Comparison of ENCODE assay signal across 12 cellular contexts in genomic region chr11:44572884-44573283, GRCh38. TPM values are rescaled to one million over a fixed set of nuclear protein-coding genes. Genes with fewer than 3 reads are reported as not detected.
DNase-seq lines count a peak whose midpoint lies in the region; ATAC-seq and TF ChIP-seq lines count a peak whose summit lies in the region.
"Had no signal": no experiment of that assay in that cellular context is flagged by ENCODE, and none has a peak within 500 bp of the region (broad histone marks: within the 10 kb centered on the region; RNA-seq: fewer than 3 reads in every experiment).

No MANE protein-coding gene starts in this region.

- no peak overlapping the region; a peak in 1 of 4 replicates for H4K8ac ChIP-seq in IMR-90 (ENCODE audit: low read depth in 2 of 2, low read length in 2 of 2)

- peak overlapping the region; percentile 66 for H3K4ac ChIP-seq in IMR-90 (ENCODE audit: low read depth, low read length)

- H2AK9ac ChIP-seq in IMR-90 (replicated peaks; ENCODE audit: low read depth, low read length, poor library complexity) = no peak overlapping the region

- no peaks in the 10 kb centered on the region for H3K27me3 Mint-ChIP-seq in CD8-positive, alpha-beta T cell (ENCODE audit: low read depth)
- no peaks in the 10 kb centered on the region for H3K27me3 Mint-ChIP-seq in activated naive CD8-positive, alpha-beta T cell treated with anti-CD3 and anti-CD28 coated beads for 36 hours
- H3K27me3 Mint-ChIP-seq in naive thymus-derived CD8-positive, alpha-beta T cell = no peaks in the 10 kb centered on the region

- H3K56ac ChIP-seq in IMR-90 (ENCODE audit: extremely low read depth, insufficient read depth, low read length) = no peak overlapping the region

- no peak overlapping the region for H2AK5ac ChIP-seq in IMR-90 (ENCODE audit: low read depth, low read length)

- H3K4me3 ChIP-seq in CD8-positive, alpha-beta T cell (ENCODE audit: low read depth, low read length) = no peak overlapping the region
- H3K4me3 ChIP-seq in IMR-90 (ENCODE audit: insufficient read depth, low read depth, low read length) = no peak overlapping the region

- no peak for TF ChIP-seq POLR2A in IMR-90 (IDR thresholded peaks at IDR 0.05; ENCODE audit: low read depth, low read length)

- H3K4me1 ChIP-seq in CD8-positive, alpha-beta T cell (ENCODE audit: insufficient read depth, low read length) = peaks cover 58% of the 10 kb centered on the region
- peaks cover 55% of the 10 kb centered on the region for H3K4me1 ChIP-seq in IMR-90 (ENCODE audit: control insufficient read depth, insufficient read depth, low read length)

- no peak overlapping the region for H3K4me2 ChIP-seq in IMR-90 (ENCODE audit: low read depth, low read length)

- H3K18ac ChIP-seq in IMR-90 (ENCODE audit: low read depth, low read length) = no peak overlapping the region

- POLR2A ChIA-PET in CD8-positive, alpha-beta T cell (lab: Charles Lee) = interaction anchor here (1.5 kb wide), 1 partner anchor 39 kb away, joined by 5 read pairs; no protein-coding TSS in a partner anchor
- POLR2A ChIA-PET in IMR-90 (lab: Charles Lee; ENCODE audit: unreplicated experiment) = no interaction called here
- POLR2A ChIA-PET in naive thymus-derived CD8-positive, alpha-beta T cell (lab: Charles Lee) = no interaction called here

- H4K20me1 ChIP-seq in IMR-90 (ENCODE audit: insufficient read depth, low read length) = no peaks in the 10 kb centered on the region

- DNase-seq in CD8-positive, alpha-beta T cell = no peak
- DNase-seq in IMR-90 = no peak
- DNase-seq in activated naive CD8-positive, alpha-beta T cell treated with anti-CD3 and anti-CD28 coated beads for 36 hours = peak; percentile 42
- no peak for DNase-seq in naive thymus-derived CD8-positive, alpha-beta T cell
- DNase-seq in NCI-H146 treated with DMSO at 0.1 percent for 48 hours (lab: John Stamatoyannopoulos, UW; ENCODE audit: unreplicated experiment) = no peak
- no peak for DNase-seq in NCI-H345 treated with DMSO at 0.1 percent for 48 hours (lab: John Stamatoyannopoulos, UW; ENCODE audit: unreplicated experiment)
- DNase-seq: DMS153, immature natural killer cell, Karpas-422, NCI-H2081 treated with DMSO at 0.1 percent for 48 hours, OCI-M1 had no signal

- no peak overlapping the region for H3K27ac ChIP-seq in CD8-positive, alpha-beta T cell (ENCODE audit: low read depth, low read length)
- H3K27ac ChIP-seq in IMR-90 (ENCODE audit: insufficient read depth, low read length) = no peak overlapping the region

- H3K9me3 ChIP-seq in CD8-positive, alpha-beta T cell (ENCODE audit: low read length) = no peaks in the 10 kb centered on the region
- H3K9me3 ChIP-seq in IMR-90 (ENCODE audit: control insufficient read depth, insufficient read depth, low read length) = no peaks in the 10 kb centered on the region

- peaks cover 43% of the 10 kb centered on the region for H3K9me1 ChIP-seq in IMR-90 (ENCODE audit: insufficient read depth, low read length)

- no peaks in the 10 kb centered on the region for H3K27me3 ChIP-seq in CD8-positive, alpha-beta T cell (ENCODE audit: insufficient read depth, low read length)
- no peaks in the 10 kb centered on the region for H3K27me3 ChIP-seq in IMR-90 (ENCODE audit: control insufficient read depth, insufficient read depth, low read length)

- H3K36me3 ChIP-seq in CD8-positive, alpha-beta T cell (ENCODE audit: insufficient read depth, low read length) = no peaks in the 10 kb centered on the region
- H3K36me3 ChIP-seq in IMR-90 (ENCODE audit: control insufficient read depth, insufficient read depth, low read length) = no peaks in the 10 kb centered on the region

- dilution Hi-C loops in IMR-90 (cut with HindIII; ENCODE audit: low sequenced_read_pairs, unreplicated experiment) = no loop called here

- ATAC-seq in CD8-positive, alpha-beta T cell = no peak
- ATAC-seq in IMR-90 (ENCODE audit: low read depth) = no peak
- ATAC-seq in naive thymus-derived CD8-positive, alpha-beta T cell = no peak
- no peak for ATAC-seq in HG03457 (IDR thresholded peaks at IDR 0.05; ENCODE audit: unreplicated experiment)

- no peak for TF ChIP-seq CTCF in CD8-positive, alpha-beta T cell (IDR thresholded peaks at IDR 0.05)
- TF ChIP-seq CTCF in IMR-90 (conservative IDR thresholded peaks at IDR 0.05; ENCODE audit: low read depth, low read length) = no peak

- CTCF ChIA-PET in CD8-positive, alpha-beta T cell (lab: Charles Lee) = interaction anchor here (1.6 to 10.7 kb wide), 3 partner anchors 14 to 706 kb away, joined by 4 to 83 read pairs (median 21); no protein-coding TSS in a partner anchor
- CTCF ChIA-PET in IMR-90 (lab: Yijun Ruan, JAX) = interaction anchor here (1.5 kb wide), 1 partner anchor 44 kb away, joined by 4 read pairs; no protein-coding TSS in a partner anchor

- H4K91ac ChIP-seq in IMR-90 (ENCODE audit: insufficient read depth, low read depth, low read length) = no peak overlapping the region; the same call in 1 of the 2 replicates

- peaks cover 86% of the 10 kb centered on the region for H3K4me1 Mint-ChIP-seq in CD8-positive, alpha-beta T cell (ENCODE audit: low read depth)
- H3K4me1 Mint-ChIP-seq in activated naive CD8-positive, alpha-beta T cell treated with anti-CD3 and anti-CD28 coated beads for 36 hours = peaks cover 92% of the 10 kb centered on the region
- peaks cover 43 to 94% (median 86%) of the 10 kb centered on the region in 4 donors for H3K4me1 Mint-ChIP-seq in naive thymus-derived CD8-positive, alpha-beta T cell

- H3K9ac ChIP-seq in IMR-90 (ENCODE audit: low read depth, low read length) = no peak overlapping the region

- H3K36me3 Mint-ChIP-seq in CD8-positive, alpha-beta T cell = peaks cover 5% of the 10 kb centered on the region
- peaks cover 75% of the 10 kb centered on the region for H3K36me3 Mint-ChIP-seq in activated naive CD8-positive, alpha-beta T cell treated with anti-CD3 and anti-CD28 coated beads for 36 hours
- no peaks in the 10 kb centered on the region for H3K36me3 Mint-ChIP-seq in naive thymus-derived CD8-positive, alpha-beta T cell
- H3K36me3 Mint-ChIP-seq: immature natural killer cell had no signal

- intact Hi-C loops in CD8-positive, alpha-beta T cell (cut with DNase I, micrococcal nuclease) = no loop called here
- intact Hi-C loops in IMR-90 (cut with micrococcal nuclease) = no loop called here

- H3K27ac Mint-ChIP-seq in CD8-positive, alpha-beta T cell = peak overlapping the region; percentile 82
- peak overlapping the region; percentile 97 for H3K27ac Mint-ChIP-seq in activated naive CD8-positive, alpha-beta T cell treated with anti-CD3 and anti-CD28 coated beads for 36 hours
- peak overlapping the region in 6 of 10 donors; percentile 67 to 93 (median 85) for H3K27ac Mint-ChIP-seq in naive thymus-derived CD8-positive, alpha-beta T cell

- WGBS in IMR-90 (ENCODE audit: extremely low coverage in 2 of 2, insufficient read length in 1 of 2), 2 experiments = 93% methylated on average over 3 of the region's 16 CpGs; no CpG with 5 or more reads in 1 of the 2 experiments

- H2AFZ ChIP-seq in IMR-90 (replicated peaks; ENCODE audit: low read length, poor library complexity) = no peak overlapping the region

- H2BK15ac ChIP-seq in IMR-90 (ENCODE audit: low read depth, low read length) = peak overlapping the region; percentile 83; the same call in 2 of the 3 replicates

- H2BK20ac ChIP-seq in IMR-90 (ENCODE audit: low read depth, low read length) = peak overlapping the region; percentile 26; the same call in 1 of the 2 replicates

- H3K9me3 Mint-ChIP-seq in CD8-positive, alpha-beta T cell = no peaks in the 10 kb centered on the region
- H3K9me3 Mint-ChIP-seq in activated naive CD8-positive, alpha-beta T cell treated with anti-CD3 and anti-CD28 coated beads for 36 hours = peaks cover 1% of the 10 kb centered on the region
- H3K9me3 Mint-ChIP-seq in naive thymus-derived CD8-positive, alpha-beta T cell = no peaks in the 10 kb centered on the region
- H3K9me3 Mint-ChIP-seq: immature natural killer cell had no signal

- peak overlapping the region; percentile 35 for H2BK5ac ChIP-seq in IMR-90 (ENCODE audit: low read depth, low read length, poor library complexity, severe bottlenecking)

- H3K23ac ChIP-seq in IMR-90 (ENCODE audit: low read depth, low read length) = no peak overlapping the region

- in situ Hi-C loops in IMR-90 (cut with MboI; ENCODE audit: low sequenced_read_pairs) = loop anchor here (25.0 kb wide), 1 partner anchor 1239 kb away; the partner anchor contains the start of gene SLC35C1

- no peak overlapping the region for H3K4me3 Mint-ChIP-seq in CD8-positive, alpha-beta T cell
- H3K4me3 Mint-ChIP-seq in activated naive CD8-positive, alpha-beta T cell treated with anti-CD3 and anti-CD28 coated beads for 36 hours = peak overlapping the region; percentile 71
- H3K4me3 Mint-ChIP-seq in naive thymus-derived CD8-positive, alpha-beta T cell = peak overlapping the region in 2 of 10 donors; percentile 13 to 30
- H3K4me3 Mint-ChIP-seq: immature natural killer cell had no signal

- TF ChIP-seq RAD21 in IMR-90 (IDR thresholded peaks at IDR 0.05; ENCODE audit: low read length) = no peak

- BruUV-seq in IMR-90 (replicated peaks; lab: Mats Ljungman, UMichigan) = no TSS peak

- peak overlapping the region; percentile 3; the same call in 1 of the 2 replicates for H2BK120ac ChIP-seq in IMR-90 (ENCODE audit: low read depth, low read length)

- peaks cover 46 to 84% of the 10 kb centered on the region in 2 experiments for H3K79me1 ChIP-seq in IMR-90 (ENCODE audit: low read depth in 1 of 2, low read length in 2 of 2)

- no peak overlapping the region for H3K14ac ChIP-seq in IMR-90 (replicated peaks; ENCODE audit: low read depth, low read length)

- H4K5ac ChIP-seq in IMR-90 (ENCODE audit: low read depth, low read length) = no peak overlapping the region

TF ChIP-seq in IMR-90, 13 proteins besides CTCF, POLR2A, EP300 and RAD21 (continues in another document):
- TF ChIP-seq USF2 (IDR thresholded peaks at IDR 0.05; ENCODE audit: low read depth, low read length) (no peak), SMC3 (IDR thresholded peaks at IDR 0.05; ENCODE audit: low read depth, low read length) (no peak)

RNA-seq across cellular contexts. Expression of gene CD82, which starts 7.4 kb away (rescaled TPM):
- 10 to 100 TPM; 28.1 to 32.4 TPM for total RNA-seq in CD8-positive, alpha-beta T cell
- 18.9 and 32.8 TPM in 2 replicates for total RNA-seq in IMR-90 (2012; rRNA removed)
- 46.1 and 49.4 TPM in 2 replicates for polyA plus RNA-seq in IMR-90 (2012; rRNA removed)
- 45.9 and 112 TPM in 2 replicates for polyA plus RNA-seq in IMR-90 (2012; cell fraction: cytosol; rRNA removed)
- 14.7 and 27.3 TPM in 2 replicates for polyA plus RNA-seq in IMR-90 (2012; cell fraction: nucleus; rRNA removed; ENCODE audit: low replicate concordance)
- 100 to 1,000 TPM; 339 to 343 TPM for total RNA-seq in activated naive CD8-positive, alpha-beta T cell treated with anti-CD3 and anti-CD28 coated beads for 36 hours
- 10 to 100 TPM; 24.1 to 28.7 TPM for total RNA-seq in naive thymus-derived CD8-positive, alpha-beta T cell
- 10 to 100 TPM; 21.1 to 29.9 (median 21.1) TPM for polyA plus RNA-seq in naive thymus-derived CD8-positive, alpha-beta T cell

Comparison
In these comparisons a context has a peak if more than half of its experiments do, and no peak if none do; other contexts are left out.
1. RNA of gene CD82, which starts 7.4 kb away (total RNA-seq): 339 to 343 TPM in activated naive CD8-positive, alpha-beta T cell treated with anti-CD3 and anti-CD28 coated beads for 36 hours; 18.9 to 32.8 TPM in IMR-90, 28.1 to 32.4 TPM in CD8-positive, alpha-beta T cell and 24.1 to 28.7 TPM in naive thymus-derived CD8-positive, alpha-beta T cell; every median in the first group is over 10 times any median in the second.
2. Peak in every context shown above with its lines, with median percentiles within 50 percentile points of each other: H3K27ac Mint-ChIP-seq.